Comparison of ENCODE assay signal across 8 cellular contexts in genomic region chr20:2799688-2800589, GRCh38. TPM values are rescaled to one million over a fixed set of nuclear protein-coding genes. Genes with fewer than 3 reads are reported as not detected.
DNase-seq lines count a peak whose midpoint lies in the region; ATAC-seq and TF ChIP-seq lines count a peak whose summit lies in the region.

No MANE protein-coding gene starts in this region.

- H3K27ac ChIP-seq in Peyer's patch = no peak overlapping the region
- H3K27ac ChIP-seq in gastroesophageal sphincter = no peak overlapping the region

- H3K9me3 ChIP-seq in Peyer's patch (no peaks in the 10 kb centered on the region), gastroesophageal sphincter (no peaks in the 10 kb centered on the region)

- peak; percentile 44 for DNase-seq in 8988T
- DNase-seq in Peyer's patch = no peak
- peak in 1 of 2 donors; percentile 52 for DNase-seq in foreskin fibroblast
- no peak for DNase-seq in retinal pigment epithelial cell (ENCODE audit: low read depth)
- DNase-seq in EL = no peak
- DNase-seq in NK-92 treated with Interleukin-12 subunit alpha and Interleukin-12 subunit beta, amount 100 ng/mL, for 24 hours (lab: John Stamatoyannopoulos, UW) = no peak

- TF ChIP-seq POLR2A in GM19099 (IDR thresholded peaks at IDR 0.05; ENCODE audit: extremely low read depth, insufficient read length, low read depth) (peak; percentile 39), Peyer's patch (IDR thresholded peaks at IDR 0.05) (no peak), gastroesophageal sphincter (IDR thresholded peaks at IDR 0.05) (no peak)

- peaks cover 0 to 17% (median 2%) of the 10 kb centered on the region in 4 donors for H3K4me1 ChIP-seq in Peyer's patch
- peaks cover 0 to 30% (median 7%) of the 10 kb centered on the region in 3 donors for H3K4me1 ChIP-seq in gastroesophageal sphincter

- TF ChIP-seq CTCF in Peyer's patch (IDR thresholded peaks at IDR 0.05) (no peak), foreskin fibroblast (IDR thresholded peaks at IDR 0.05; ENCODE audit: low read depth, low read length) (no peak), retinal pigment epithelial cell (conservative IDR thresholded peaks at IDR 0.05; ENCODE audit: low read depth, low read length) (no peak), gastroesophageal sphincter (IDR thresholded peaks at IDR 0.05) (no peak)

- WGBS in gastroesophageal sphincter (ENCODE audit: low coverage in 1 of 2), 2 donors = 0 to 7% methylated on average over 8 to 10 of the region's 70 CpGs

- no peak for ATAC-seq in gastroesophageal sphincter

- peak overlapping the region in 3 of 4 donors; percentile 9 to 38 (median 30) for H3K4me3 ChIP-seq in Peyer's patch
- peak overlapping the region; percentile 35 to 63 for H3K4me3 ChIP-seq in foreskin fibroblast (ENCODE audit: low read depth in 1 of 2, low read length in 2 of 2)
- H3K4me3 ChIP-seq in retinal pigment epithelial cell (ENCODE audit: low read length) = peak overlapping the region; percentile 37
- H3K4me3 ChIP-seq in gastroesophageal sphincter = peak overlapping the region in 1 of 2 donors; percentile 35

- peaks cover 0 to 21% of the 10 kb centered on the region in 2 donors for H3K27me3 ChIP-seq in Peyer's patch
- peaks cover 99% of the 10 kb centered on the region for H3K27me3 ChIP-seq in gastroesophageal sphincter

- no peak for TF ChIP-seq EP300 in gastroesophageal sphincter (IDR thresholded peaks at IDR 0.05)

- no peaks in the 10 kb centered on the region for H3K36me3 ChIP-seq in Peyer's patch
- H3K36me3 ChIP-seq in gastroesophageal sphincter = no peaks in the 10 kb centered on the region

RNA-seq across cellular contexts. Expression of gene CPXM1, which starts 0.5 kb away (rescaled TPM):
- total RNA-seq in Peyer's patch (1 to 10 TPM in 3 of 4 donors, not detected in 1; 1.1 to 2.5 (median 1.2) TPM), gastroesophageal sphincter (1 to 10 TPM in 3 of 4 donors, not detected in 1; 1.9 to 7.1 (median 2.3) TPM)

RNA-seq across cellular contexts. Expression of gene C20orf141, which starts 14.8 kb away (rescaled TPM):
- total RNA-seq in Peyer's patch (not detected), gastroesophageal sphincter (not detected)

RNA-seq across cellular contexts. Expression of gene TMEM239, which starts 16.2 kb away (rescaled TPM):
- total RNA-seq in Peyer's patch (not detected), gastroesophageal sphincter (under 1 TPM in 1 of 4 donors, not detected in 3; 0.15 TPM)

RNA-seq across cellular contexts. Expression of gene PCED1A, which starts 40.5 kb away (rescaled TPM):
- total RNA-seq in Peyer's patch = 10 to 100 TPM; 25.4 to 99.0 (median 48.7) TPM
- 10 to 100 TPM; 13.8 to 23.2 (median 16.7) TPM for total RNA-seq in gastroesophageal sphincter

RNA-seq across cellular contexts. Expression of gene VPS16, which starts 40.6 kb away (rescaled TPM):
- 10 to 100 TPM; 43.7 to 54.6 (median 45.1) TPM for total RNA-seq in Peyer's patch
- 10 to 100 TPM; 22.1 to 44.0 (median 30.7) TPM for total RNA-seq in gastroesophageal sphincter
